8 cellular contexts compared by ENCODE assay signal in the genomic region with DNA sequence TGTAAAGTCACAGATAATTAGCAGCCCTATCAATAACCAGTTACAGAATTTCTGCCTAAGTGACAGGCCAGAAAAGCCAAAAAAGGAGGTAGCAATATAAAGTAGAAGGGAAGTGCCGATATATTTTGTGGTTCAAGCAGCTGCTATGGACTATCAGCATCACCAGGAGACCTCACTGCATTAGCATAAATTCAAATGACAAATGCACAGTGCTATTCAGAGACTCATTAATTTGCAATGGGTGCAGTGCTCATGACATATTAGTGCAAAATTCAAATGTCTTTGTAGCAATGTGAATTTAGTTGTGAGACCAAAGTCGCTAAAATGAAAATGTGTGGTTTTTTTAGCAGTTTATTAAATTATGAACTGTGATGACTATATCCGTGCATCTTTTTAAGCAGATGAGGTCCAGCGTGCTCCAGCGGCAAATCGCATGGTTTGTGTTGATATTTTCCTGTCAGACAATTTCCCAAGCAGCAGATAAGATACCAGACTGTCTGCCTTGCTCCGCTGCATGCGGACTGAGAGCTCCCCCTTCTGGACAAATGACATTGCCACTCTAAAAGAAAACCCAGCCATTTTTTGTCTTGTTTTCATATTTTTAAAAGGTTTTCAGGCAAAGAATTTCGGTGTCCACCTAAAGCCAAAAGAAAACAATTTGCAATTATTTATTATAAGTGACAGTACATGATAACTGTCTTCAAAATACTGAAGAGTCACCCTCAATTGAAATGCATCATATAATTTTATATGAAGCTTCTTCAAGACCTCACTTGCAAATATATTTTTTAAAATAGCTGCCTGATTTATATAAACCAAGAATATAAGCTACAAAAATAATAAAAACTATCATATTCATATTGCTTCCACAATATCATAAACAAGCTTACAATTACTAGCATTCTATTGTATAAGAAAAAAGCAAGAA.
DNase-seq lines count a peak whose midpoint lies in the region; ATAC-seq and TF ChIP-seq lines count a peak whose summit lies in the region.

No MANE protein-coding gene starts in this region.

- H3K9ac ChIP-seq in KMS-11, result no peak overlapping the region

- peak; percentile 54 for ATAC-seq in GM21360 (IDR thresholded peaks at IDR 0.05; ENCODE audit: unreplicated experiment)

- intact Hi-C loops in head of caudate nucleus (cut with DNase I), result no loop called here
- intact Hi-C loops in posterior vena cava (cut with DNase I), result loop anchor here (5.0 to 10.0 kb wide), 2 partner anchors 1530 to 1538 kb away; no protein-coding TSS in a partner anchor

- DNase-seq in COLO829 (ENCODE audit: low spot score) (peak; percentile 11), Peyer's patch (peak; percentile 25 to 75 (median 51)), head of caudate nucleus (peak; percentile 44 to 88 (median 74)), posterior vena cava (ENCODE audit: low spot score) (peak; percentile 85), OCI-M2 (lab: John Stamatoyannopoulos, UW; ENCODE audit: unreplicated experiment) (no peak)
- peak; percentile 40 for DNase-seq in activated naive CD4-positive, alpha-beta T cell treated with anti-CD3 and anti-CD28 coated beads, Interleukin-2, amount 50 U/mL, for 16 hours

- H3K4me3 ChIP-seq in KMS-11 (IDR thresholded peaks at IDR 0.05; ENCODE audit: insufficient read depth, low read depth, low read length) (no peak overlapping the region), Peyer's patch (no peak overlapping the region)

- H3K27me3 ChIP-seq in KMS-11 (ENCODE audit: insufficient read depth, low read depth) (no peaks in the 10 kb centered on the region), Peyer's patch (no peaks in the 10 kb centered on the region)

- H3K79me2 ChIP-seq in KMS-11 (ENCODE audit: insufficient read depth, low read depth), result no peaks in the 10 kb centered on the region

- peak; percentile 97 for TF ChIP-seq CTCF in KMS-11 (conservative IDR thresholded peaks at IDR 0.05; ENCODE audit: low read depth, low read length)
- TF ChIP-seq CTCF in Peyer's patch (IDR thresholded peaks at IDR 0.05), result peak; percentile 22 to 87 (median 74)

- no peak for TF ChIP-seq POLR2A in Peyer's patch (IDR thresholded peaks at IDR 0.05)

- peak overlapping the region; percentile 11; the same call in 1 of the 2 replicates for H3K4me2 ChIP-seq in KMS-11

- H3K9me3 ChIP-seq in Peyer's patch, result no peaks in the 10 kb centered on the region

- H4K20me1 ChIP-seq in KMS-11 (ENCODE audit: insufficient read depth), result no peaks in the 10 kb centered on the region

- H3K36me3 ChIP-seq in KMS-11 (ENCODE audit: insufficient read depth) (no peaks in the 10 kb centered on the region), Peyer's patch (no peaks in the 10 kb centered on the region)

- H2AFZ ChIP-seq in KMS-11 (ENCODE audit: low read depth), result peak overlapping the region; percentile 24

- H3K4me1 ChIP-seq in KMS-11 (ENCODE audit: low read depth, poor library complexity, severe bottlenecking), result peaks cover 5% of the 10 kb centered on the region
- H3K4me1 ChIP-seq in Peyer's patch, result no peaks in the 10 kb centered on the region

- no peak overlapping the region for H3K27ac ChIP-seq in KMS-11
- H3K27ac ChIP-seq in Peyer's patch, result no peak overlapping the region
